Comparison of ENCODE assay signal across 14 cellular contexts in the genomic region with DNA sequence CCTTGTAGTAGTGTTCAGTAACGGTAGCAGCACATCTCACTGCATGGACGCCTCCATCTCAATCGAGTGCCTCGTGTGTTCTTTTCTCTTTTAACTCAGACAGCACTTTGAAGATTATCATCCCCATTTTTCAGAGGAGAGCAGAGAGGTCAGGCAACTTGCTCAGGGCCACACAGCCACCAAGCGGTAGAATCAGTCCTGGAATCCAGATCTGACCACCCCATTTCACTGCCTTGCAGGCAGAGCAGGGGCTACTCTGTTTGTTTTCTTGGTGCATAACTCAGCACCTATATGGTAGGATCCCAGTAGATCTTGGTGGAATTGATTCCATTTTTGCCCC.
DNase-seq lines count a peak whose midpoint lies in the region; ATAC-seq, FAIRE-seq and TF ChIP-seq lines count a peak whose summit lies in the region.
"Had no signal": no experiment of that assay in that cellular context is flagged by ENCODE, and none has a peak within 500 bp of the region (broad histone marks: within the 10 kb centered on the region; RNA-seq: fewer than 3 reads in every experiment).

No MANE protein-coding gene starts in this region.

- no peaks in the 10 kb centered on the region for H3K4me1 Mint-ChIP-seq in Calu3 (ENCODE audit: low read depth, unreplicated experiment)

- H3K27ac Mint-ChIP-seq in Calu3 (ENCODE audit: unreplicated experiment), result no peak overlapping the region
- H3K27ac Mint-ChIP-seq: WTC11 had no signal

- no peak overlapping the region for H3K4me3 ChIP-seq in RWPE2 (ENCODE audit: severe bottlenecking)
- no peak overlapping the region for H3K4me3 ChIP-seq in kidney (ENCODE audit: low read length in 2 of 2)

- H3K9me3 ChIP-seq in RWPE2 (ENCODE audit: severe bottlenecking) (peaks cover 2% of the 10 kb centered on the region), kidney (ENCODE audit: control insufficient read depth in 1 of 2, low read length in 2 of 2) (peaks cover 0 to 5% of the 10 kb centered on the region in 2 donors)

- ATAC-seq in GM21717 (IDR thresholded peaks at IDR 0.05; ENCODE audit: unreplicated experiment) (peak; percentile 6), RWPE2 (ENCODE audit: low read depth) (no peak), GM18505 (IDR thresholded peaks at IDR 0.05; ENCODE audit: unreplicated experiment) (no peak)
- ATAC-seq: WTC11 had no signal

- H3K27me3 Mint-ChIP-seq in Calu3 (ENCODE audit: unreplicated experiment), result no peaks in the 10 kb centered on the region

- H3K27ac ChIP-seq in RWPE2 (ENCODE audit: poor library complexity, severe bottlenecking), result no peak overlapping the region
- H3K27ac ChIP-seq in kidney (ENCODE audit: low read depth in 2 of 2, low read length in 2 of 2), result no peak overlapping the region
- H3K27ac ChIP-seq: C4-2B had no signal

- no peaks in the 10 kb centered on the region for H3K9me3 Mint-ChIP-seq in Calu3 (ENCODE audit: low read depth, unreplicated experiment)

- no peaks in the 10 kb centered on the region for H3K4me1 ChIP-seq in RWPE2 (ENCODE audit: insufficient read depth, poor library complexity, severe bottlenecking)
- H3K4me1 ChIP-seq in kidney (ENCODE audit: control insufficient read depth in 1 of 2, insufficient read depth in 1 of 2, low read depth in 1 of 2, low read length in 2 of 2), result peaks cover 8 to 10% of the 10 kb centered on the region in 2 donors

- H3K27me3 ChIP-seq in RWPE2 (ENCODE audit: insufficient read depth, poor library complexity, severe bottlenecking), result no peaks in the 10 kb centered on the region

- TF ChIP-seq POLR2A in GM18505 (IDR thresholded peaks at IDR 0.05; ENCODE audit: borderline replicate concordance, extremely low read depth, insufficient read depth, insufficient read length), result no peak

- no peak overlapping the region for H3K9ac ChIP-seq in kidney (ENCODE audit: low read length in 2 of 2)

- H3K36me3 ChIP-seq in RWPE2 (ENCODE audit: low read depth), result peaks cover 15% of the 10 kb centered on the region
- peaks cover 0 to 4% of the 10 kb centered on the region in 2 donors for H3K36me3 ChIP-seq in kidney (ENCODE audit: control insufficient read depth in 1 of 2, insufficient read depth in 2 of 2, low read length in 2 of 2)

- no peak for FAIRE-seq in kidney (lab: Jason Lieb, UNC)

- no peak overlapping the region for H3K4me3 Mint-ChIP-seq in Calu3 (ENCODE audit: low read depth, unreplicated experiment)
- H3K4me3 Mint-ChIP-seq: WTC11 had no signal

- DNase-seq in RWPE2 (ENCODE audit: low spot score) (peak; percentile 18), kidney (peak; percentile 11), AG08396 (ENCODE audit: low spot score) (no peak), Calu3 (no peak)
- no peak for DNase-seq in stimulated activated CD8-positive, alpha-beta memory T cell treated with anti-CD3 and anti-CD28 coated beads, Interleukin-4, amount 100 ng/mL, for 48 hours
- DNase-seq: activated gamma-delta T cell treated with Interleukin-2 at 50 U/mL for 16 hours, cerebellar nuclear complex, NCI-H510A, Right ventricle myocardium superior had no signal

- peaks cover 8% of the 10 kb centered on the region for H3K36me3 Mint-ChIP-seq in Calu3 (ENCODE audit: insufficient read depth, unreplicated experiment)

- TF ChIP-seq CTCF in GM12872 (IDR thresholded peaks at IDR 0.05; ENCODE audit: insufficient read depth, low read depth, low read length) (0 out of 3 replicates have a peak, but pooled peaks have one; percentile 1), RWPE2 (IDR thresholded peaks at IDR 0.05; ENCODE audit: poor library complexity, severe bottlenecking) (no peak), kidney (IDR thresholded peaks at IDR 0.05; ENCODE audit: borderline replicate concordance, extremely low read depth, insufficient read depth) (no peak), Calu3 (IDR thresholded peaks at IDR 0.05; ENCODE audit: unreplicated experiment) (no peak)

- intact Hi-C loops in kidney (cut with DNase I) (no loop called here), Calu3 (cut with micrococcal nuclease; ENCODE audit: unreplicated experiment) (no loop called here)

- CTCF ChIA-PET in Calu3 (lab: Charles Lee), result no interaction called here

- BruUV-seq in Calu3 (replicated peaks; lab: Mats Ljungman, UMichigan), result no TSS peak

Comparison
In these comparisons a context has a peak if more than half of its experiments do, and no peak if none do; other contexts are left out.
1. DNase-seq: peak in RWPE2 (single experiment) and kidney (single experiment); none in AG08396 (single experiment), stimulated activated CD8-positive, alpha-beta memory T cell treated with anti-CD3 and anti-CD28 coated beads, Interleukin-4, amount 100 ng/mL, for 48 hours (single experiment) and Calu3 (single experiment).